29 cellular contexts compared by ENCODE assay signal in the genomic region with DNA sequence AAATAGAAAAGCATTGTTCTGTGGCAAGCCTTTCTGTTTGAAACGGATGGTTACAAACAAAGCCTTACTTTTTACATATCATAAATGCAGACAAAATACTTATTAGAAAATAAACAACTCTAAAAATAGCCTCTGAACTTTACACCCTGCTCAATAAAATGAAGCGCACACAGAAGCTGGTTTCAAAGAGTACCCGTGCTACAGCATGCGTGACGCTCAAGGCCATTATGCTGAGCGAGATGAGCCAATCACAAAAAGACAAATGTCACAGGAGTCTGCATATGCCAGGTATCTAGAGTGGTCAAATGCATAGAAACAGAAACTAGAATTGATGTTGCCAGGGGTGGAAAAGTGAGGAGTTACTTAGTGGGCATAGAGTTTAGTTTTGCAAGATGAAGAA.
"Had no signal": no experiment of that assay in that cellular context is flagged by ENCODE, and none has a peak within 500 bp of the region (broad histone marks: within the 10 kb centered on the region; RNA-seq: fewer than 3 reads in every experiment).

No MANE protein-coding gene starts in this region.

- H3K9me3 ChIP-seq: adrenal gland, body of pancreas, esophagus muscularis mucosa, gastrocnemius medialis had no signal

- H3K27ac ChIP-seq: adrenal gland, body of pancreas, esophagus muscularis mucosa, foreskin keratinocyte, gastrocnemius medialis had no signal

- ATAC-seq: activated CD4-positive, alpha-beta T cell treated with anti-CD3 and anti-CD28 coated beads for 36 hours; activated CD8-positive, alpha-beta T cell treated with anti-CD3 and anti-CD28 coated beads, Interleukin-2, amount 10 ng/mL, durations not matched to agents 7 days and 5 days; activated naive CD8-positive, alpha-beta T cell treated with anti-CD3 and anti-CD28 coated beads, Interleukin-2, amount 50 U/mL, for 24 hours; activated T-cell treated with anti-CD3 and anti-CD28 coated beads, Interleukin-2, amount 50 U/mL, for 4 hours; activated T-helper 17 cell treated with anti-CD3 and anti-CD28 coated beads, Interleukin-2, amount 50 U/mL, for 72 hours; body of pancreas; effector memory CD8-positive, alpha-beta T cell; foreskin keratinocyte; gastrocnemius medialis had no signal

- H3K4me3 ChIP-seq: adrenal gland, body of pancreas, esophagus muscularis mucosa, gastrocnemius medialis had no signal

- H3K4me1 ChIP-seq: adrenal gland, body of pancreas, foreskin keratinocyte, gastrocnemius medialis had no signal

- DNase-seq: activated CD4-positive, alpha-beta memory T cell treated with anti-CD3 and anti-CD28 coated beads for 36 hours; activated CD4-positive, alpha-beta T cell treated with anti-CD3 and anti-CD28 coated beads for 36 hours; activated CD4-positive, alpha-beta T cell treated with anti-CD3 and anti-CD28 coated beads, Interleukin-2, amount 10 ng/mL, durations not matched to agents 24 days and 14 days; activated CD4-positive, CD25-positive, alpha-beta regulatory T cell; activated CD4-positive, CD25-positive, alpha-beta regulatory T cell treated with anti-CD3 and anti-CD28 coated beads, Interleukin-2, amount 50 U/mL, for 72 hours; activated CD8-positive, alpha-beta T cell treated with anti-CD3 and anti-CD28 coated beads, Interleukin-2, amount 10 ng/mL, durations not matched to agents 7 days and 5 days; activated effector memory CD4-positive, alpha-beta T cell treated with Interleukin-2 at 50 U/mL for 16 hours; activated gamma-delta T cell treated with Interleukin-2 at 50 U/mL for 16 hours; activated naive CD4-positive, alpha-beta T cell treated with Interleukin-2 at 50 U/mL for 16 hours; activated naive CD8-positive, alpha-beta T cell treated with anti-CD3 and anti-CD28 coated beads for 36 hours; activated naive CD8-positive, alpha-beta T cell treated with anti-CD3 and anti-CD28 coated beads, Interleukin-2, amount 50 U/mL, for 24 hours; activated T-cell treated with anti-CD3 and anti-CD28 coated beads, Interleukin-2, amount 50 U/mL, for 4 hours; adrenal gland; amygdala; aorta; body of pancreas; caudate nucleus; cortex of kidney; dermis blood vessel endothelial cell; effector CD4-positive, alpha-beta T cell; effector memory CD8-positive, alpha-beta T cell; erythroblast; foreskin keratinocyte; gastrocnemius medialis; glutamatergic neuron; T-helper 2 cell had no signal

- FAIRE-seq: colon had no signal

- H3K27me3 ChIP-seq: adrenal gland, body of pancreas, esophagus muscularis mucosa, foreskin keratinocyte, gastrocnemius medialis had no signal

- H3K36me3 ChIP-seq: adrenal gland, esophagus muscularis mucosa, gastrocnemius medialis had no signal
